ENCODE assay signal across 16 cellular contexts in genomic region chr3:172384836-172385235, GRCh38.
A peak's percentile ranks its signal among the peaks of the same experiment; 100 is the strongest.
DNase-seq lines count a peak whose midpoint lies in the region; ATAC-seq, FAIRE-seq and TF ChIP-seq lines count a peak whose summit lies in the region.
"Had no signal": no experiment of that assay in that cellular context is flagged by ENCODE, and none has a peak within 500 bp of the region (broad histone marks: within the 10 kb centered on the region; RNA-seq: fewer than 3 reads in every experiment).

No MANE protein-coding gene starts in this region.

- no peak overlapping the region for H3K4me3 Mint-ChIP-seq in mesothelial cell of epicardium
- H3K4me3 Mint-ChIP-seq: HFFc6 had no signal

- 49 to 59% (median 51%) methylated on average over 3 of the region's 3 CpGs for WGBS in psoas muscle, 3 donors
- no CpG with 5 or more reads among the region's 3 CpGs for WGBS in trophoblast cell (ENCODE audit: extremely low coverage, insufficient coverage, insufficient read length)

- no peaks in the 10 kb centered on the region for H3K27me3 Mint-ChIP-seq in mesothelial cell of epicardium (ENCODE audit: low read depth)

- no peak overlapping the region for H2BK5ac ChIP-seq in trophoblast cell (ENCODE audit: low read depth, low read length, poor library complexity)

- H3K4me1 ChIP-seq in psoas muscle: peaks cover 14% of the 10 kb centered on the region
- H3K4me1 ChIP-seq in trophoblast cell (ENCODE audit: control insufficient read depth in 1 of 2, insufficient read depth in 2 of 2, low read length in 2 of 2): no peaks in the 10 kb centered on the region
- H3K4me1 ChIP-seq: BE2C had no signal

- 0 out of 2 replicates have a peak overlapping the region, but pooled peaks have one; percentile 2 for H3K27ac ChIP-seq in VCaP
- H3K27ac ChIP-seq in psoas muscle: no peak overlapping the region
- no peak overlapping the region for H3K27ac ChIP-seq in trophoblast cell (ENCODE audit: low read depth, low read length)

- H2AK5ac ChIP-seq in trophoblast cell (ENCODE audit: low read length): no peak overlapping the region

- H3K27ac Mint-ChIP-seq in mesothelial cell of epicardium: peak overlapping the region; percentile 36
- H3K27ac Mint-ChIP-seq: HFFc6 had no signal

- intact Hi-C loops in psoas muscle (cut with DNase I): no loop called here

- TF ChIP-seq CTCF in D721Med (IDR thresholded peaks at IDR 0.05; ENCODE audit: insufficient read depth, missing control alignments) (no peak), VCaP (conservative IDR thresholded peaks at IDR 0.05) (no peak), mesothelial cell of epicardium (IDR thresholded peaks at IDR 0.05; ENCODE audit: unreplicated experiment) (no peak), psoas muscle (IDR thresholded peaks at IDR 0.05) (no peak)

- H3K79me2 ChIP-seq in trophoblast cell (ENCODE audit: control insufficient read depth, insufficient read depth, low read length, poor library complexity): no peaks in the 10 kb centered on the region

- H3K36me3 Mint-ChIP-seq in mesothelial cell of epicardium: peaks cover 40% of the 10 kb centered on the region

- no peak for DNase-seq in D721Med (ENCODE audit: insufficient read length, low spot score)
- peak; percentile 5 for DNase-seq in LHCN-M2 (ENCODE audit: low read depth)
- DNase-seq in mesothelial cell of epicardium (ENCODE audit: low spot score in 2 of 2, unreplicated experiment in 2 of 2): no peak
- DNase-seq in psoas muscle: no peak
- no peak for DNase-seq in trophoblast cell
- DNase-seq in ecto neural progenitor cell (ENCODE audit: low spot score): no peak
- DNase-seq: BE2C, HFFc6, Kasumi-1, MG63, NCI-H446, NCI-H526, SIG-M5, SK-N-SH had no signal

- no peak overlapping the region for H3K4me3 ChIP-seq in psoas muscle
- H3K4me3 ChIP-seq in trophoblast cell (ENCODE audit: low read depth, low read length): no peak overlapping the region
- H3K4me3 ChIP-seq: MG63 had no signal

- no peaks in the 10 kb centered on the region for H3K79me1 ChIP-seq in trophoblast cell (ENCODE audit: low read length)

- no peak overlapping the region for H3K18ac ChIP-seq in trophoblast cell (ENCODE audit: low read length)

- peaks cover 27% of the 10 kb centered on the region for H3K9me3 Mint-ChIP-seq in mesothelial cell of epicardium
- H3K9me3 Mint-ChIP-seq: HFFc6 had no signal

- H3K9ac ChIP-seq in trophoblast cell (ENCODE audit: low read length): no peak overlapping the region
- H3K9ac ChIP-seq: SK-N-SH had no signal

- no peaks in the 10 kb centered on the region for H3K9me3 ChIP-seq in psoas muscle
- no peaks in the 10 kb centered on the region for H3K9me3 ChIP-seq in trophoblast cell (ENCODE audit: insufficient read depth, low read depth, low read length)
- H3K9me3 ChIP-seq: BE2C, MG63, SK-N-SH had no signal

- no peak overlapping the region for H3K4me2 ChIP-seq in trophoblast cell (ENCODE audit: low read length)
- H3K4me2 ChIP-seq: SK-N-SH had no signal

- no peak overlapping the region for H4K91ac ChIP-seq in trophoblast cell (ENCODE audit: low read depth, low read length)

- H2BK12ac ChIP-seq in trophoblast cell (ENCODE audit: low read length): no peak overlapping the region

- no peak overlapping the region for H4K12ac ChIP-seq in trophoblast cell (ENCODE audit: low read depth, low read length)

- H3K4ac ChIP-seq in trophoblast cell (ENCODE audit: low read depth, low read length): no peak overlapping the region

- H3K23ac ChIP-seq in trophoblast cell (ENCODE audit: low read length): no peak overlapping the region

- H4K8ac ChIP-seq in trophoblast cell (ENCODE audit: low read depth, low read length): no peak overlapping the region

- no peak overlapping the region for H3K14ac ChIP-seq in trophoblast cell (ENCODE audit: low read length)

- H3K36me3 ChIP-seq in psoas muscle (ENCODE audit: insufficient read depth in 1 of 2, low read depth in 1 of 2): peaks cover 0 to 15% of the 10 kb centered on the region in 2 donors
- H3K36me3 ChIP-seq in trophoblast cell (ENCODE audit: control insufficient read depth in 1 of 2, insufficient read depth in 2 of 2, low read length in 2 of 2): peaks cover 0 to 10% of the 10 kb centered on the region in 2 experiments

- H3K4me1 Mint-ChIP-seq in mesothelial cell of epicardium: no peaks in the 10 kb centered on the region

- FAIRE-seq in D721Med (lab: Jason Lieb, UNC): peak; percentile 11
- FAIRE-seq: H54 had no signal

- ATAC-seq in psoas muscle: no peak

- no peak overlapping the region for H2BK120ac ChIP-seq in trophoblast cell (ENCODE audit: insufficient read depth, low read length, poor library complexity)

- no peaks in the 10 kb centered on the region for H3K27me3 ChIP-seq in psoas muscle (ENCODE audit: insufficient read depth in 3 of 3, low read length in 2 of 3)
- H3K27me3 ChIP-seq in trophoblast cell (ENCODE audit: insufficient read depth, low read length): no peaks in the 10 kb centered on the region
- H3K27me3 ChIP-seq: BE2C, MG63 had no signal

- H2AFZ ChIP-seq in trophoblast cell (ENCODE audit: insufficient read depth, low read length, poor library complexity): no peak overlapping the region
